Comparison of ENCODE assay signal across 25 cellular contexts in genomic region chr13:75843033-75843432, GRCh38.
"Had no signal": no experiment of that assay in that cellular context is flagged by ENCODE, and none has a peak within 500 bp of the region (broad histone marks: within the 10 kb centered on the region; RNA-seq: fewer than 3 reads in every experiment).

No MANE protein-coding gene starts in this region.

- H3K27me3 Mint-ChIP-seq: memory B cell; naive thymus-derived CD4-positive, alpha-beta T cell; natural killer cell treated with Interleukin-12 subunit alpha and Interleukin-12 subunit beta and Interleukin-15 and Interleukin-18, amount 100 ng/mL, for 72 hours; progenitor cell of endocrine pancreas; stimulated activated naive CD8-positive, alpha-beta T cell treated with anti-CD3 and anti-CD28 coated beads, Interleukin-15, Interleukin-2, amounts not matched to agents 100 ng/mL and 50 ng/mL, for 24 hours had no signal

- H3K4me1 ChIP-seq: sigmoid colon, spleen, suprapubic skin, tibial artery, upper lobe of right lung had no signal

- H3K4me3 ChIP-seq: mucosa of descending colon, ovary, sigmoid colon, spleen, suprapubic skin, thoracic aorta, tibial artery, upper lobe of right lung had no signal

- H3K36me3 ChIP-seq: ovary had no signal

- H3K9me3 ChIP-seq: mucosa of descending colon, ovary, sigmoid colon, spleen, suprapubic skin, thoracic aorta, tibial artery, upper lobe of right lung had no signal

- H3K9me3 Mint-ChIP-seq: immature natural killer cell; memory B cell; natural killer cell treated with Interleukin-12 subunit alpha and Interleukin-12 subunit beta and Interleukin-15 and Interleukin-18, amount 100 ng/mL, for 72 hours; stimulated activated effector memory CD8-positive, alpha-beta T cell treated with anti-CD3 and anti-CD28 coated beads, Interleukin-12 subunit alpha, Interleukin-12 subunit beta, amount 100 ng/mL, for 72 hours had no signal

- ATAC-seq: left lobe of liver; mucosa of descending colon; naive thymus-derived CD4-positive, alpha-beta T cell; natural killer cell treated with Interleukin-12 subunit alpha and Interleukin-12 subunit beta and Interleukin-15 and Interleukin-18, amount 100 ng/mL, for 72 hours; right cardiac atrium; stimulated activated effector memory CD8-positive, alpha-beta T cell treated with anti-CD3 and anti-CD28 coated beads, Interleukin-12 subunit alpha, Interleukin-12 subunit beta, amount 100 ng/mL, for 72 hours; upper lobe of right lung had no signal

- DNase-seq: hypothalamus; immature natural killer cell; kidney; midbrain; mucosa of descending colon; naive thymus-derived CD4-positive, alpha-beta T cell; ovary; right cardiac atrium; sigmoid colon; small intestine; spleen; stimulated activated CD4-positive, alpha-beta T cell treated with anti-CD3 and anti-CD28 coated beads, Interleukin-4, amount 100 ng/mL, for 24 hours; stimulated activated naive CD4-positive, alpha-beta T cell; tibial artery; upper lobe of right lung had no signal

- H3K4me1 Mint-ChIP-seq: immature natural killer cell; memory B cell; stimulated activated effector memory CD8-positive, alpha-beta T cell treated with anti-CD3 and anti-CD28 coated beads, Interleukin-12 subunit alpha, Interleukin-12 subunit beta, amount 100 ng/mL, for 72 hours had no signal

- H3K27ac ChIP-seq: ovary, sigmoid colon, spleen, suprapubic skin, thoracic aorta, tibial artery, upper lobe of right lung had no signal

- FAIRE-seq: islet of Langerhans, kidney, small intestine, urothelium cell line had no signal

- H3K4me3 Mint-ChIP-seq: immature natural killer cell; memory B cell; natural killer cell treated with Interleukin-12 subunit alpha and Interleukin-12 subunit beta and Interleukin-15 and Interleukin-18, amount 100 ng/mL, for 72 hours; stimulated activated effector memory CD8-positive, alpha-beta T cell treated with anti-CD3 and anti-CD28 coated beads, Interleukin-12 subunit alpha, Interleukin-12 subunit beta, amount 100 ng/mL, for 72 hours; stimulated activated naive CD8-positive, alpha-beta T cell treated with anti-CD3 and anti-CD28 coated beads, Interleukin-15, Interleukin-2, amounts not matched to agents 100 ng/mL and 50 ng/mL, for 24 hours had no signal

- H3K27ac Mint-ChIP-seq: immature natural killer cell; memory B cell; natural killer cell treated with Interleukin-12 subunit alpha and Interleukin-12 subunit beta and Interleukin-15 and Interleukin-18, amount 100 ng/mL, for 72 hours; progenitor cell of endocrine pancreas; stimulated activated effector memory CD8-positive, alpha-beta T cell treated with anti-CD3 and anti-CD28 coated beads, Interleukin-12 subunit alpha, Interleukin-12 subunit beta, amount 100 ng/mL, for 72 hours; stimulated activated naive CD8-positive, alpha-beta T cell treated with anti-CD3 and anti-CD28 coated beads, Interleukin-15, Interleukin-2, amounts not matched to agents 100 ng/mL and 50 ng/mL, for 24 hours had no signal

- H3K36me3 Mint-ChIP-seq: stimulated activated effector memory CD8-positive, alpha-beta T cell treated with anti-CD3 and anti-CD28 coated beads, Interleukin-12 subunit alpha, Interleukin-12 subunit beta, amount 100 ng/mL, for 72 hours had no signal

- H3K27me3 ChIP-seq: ovary, sigmoid colon, spleen, suprapubic skin, tibial artery, upper lobe of right lung had no signal
